8 cellular contexts compared by ENCODE assay signal in the genomic region with DNA sequence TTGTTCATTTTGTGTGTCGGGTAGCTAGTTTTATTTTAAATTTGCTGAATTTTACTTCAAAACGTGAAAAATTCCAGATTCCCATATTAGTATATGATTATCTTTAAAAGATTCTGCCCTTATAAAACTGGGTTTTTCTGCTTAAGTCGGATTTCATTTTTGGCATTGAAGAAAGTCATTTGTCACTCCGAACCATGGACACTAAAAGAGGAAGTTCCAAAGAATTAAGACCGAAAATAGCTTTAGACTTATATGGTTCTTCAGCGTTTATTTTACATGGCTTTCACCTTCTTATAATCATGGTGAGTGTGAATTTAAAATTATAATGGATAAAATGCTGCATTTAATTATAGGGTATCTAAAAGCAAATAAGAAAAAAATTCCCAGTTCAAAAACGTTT. TPM values are rescaled to one million over a fixed set of nuclear protein-coding genes. Genes with fewer than 3 reads are reported as not detected.
DNase-seq lines count a peak whose midpoint lies in the region; ATAC-seq and TF ChIP-seq lines count a peak whose summit lies in the region.

No MANE protein-coding gene starts in this region.

- H3K4me1 Mint-ChIP-seq in activated T-cell treated with anti-CD3 and anti-CD28 coated beads, Interleukin-2, amount 50 U/mL, for 72 hours (ENCODE audit: low read depth): peaks cover 47% of the 10 kb centered on the region
- peaks cover 40% of the 10 kb centered on the region for H3K4me1 Mint-ChIP-seq in activated T-helper 1 cell treated with anti-CD3 and anti-CD28 coated beads, Interleukin-12 subunit alpha, Interleukin-12 subunit beta, Interleukin-2, Interleukin-4 antibody, amounts not matched to agents 30 ng/mL and 10 ng/mL and 1 ng/mL, durations not matched to agents 14 hours and 24 hours and 36 hours (ENCODE audit: low read depth)

- H3K36me3 Mint-ChIP-seq in activated T-cell treated with anti-CD3 and anti-CD28 coated beads, Interleukin-2, amount 50 U/mL, for 72 hours (ENCODE audit: insufficient read depth in 2 of 2): peaks cover 4 to 10% of the 10 kb centered on the region in 2 donors
- peaks cover 17% of the 10 kb centered on the region for H3K36me3 Mint-ChIP-seq in activated T-helper 1 cell treated with anti-CD3 and anti-CD28 coated beads, Interleukin-12 subunit alpha, Interleukin-12 subunit beta, Interleukin-2, Interleukin-4 antibody, amounts not matched to agents 30 ng/mL and 10 ng/mL and 1 ng/mL, durations not matched to agents 14 hours and 24 hours and 36 hours (ENCODE audit: low read depth)

- peak overlapping the region; percentile 90 for H3K4me3 ChIP-seq in iPS-20b (ENCODE audit: low read length)
- H3K4me3 ChIP-seq in testis: peak overlapping the region; percentile 80 to 83

- no peak for ATAC-seq in activated T-cell treated with anti-CD3 and anti-CD28 coated beads, Interleukin-2, amount 50 U/mL, for 72 hours (replicated peaks in 1 of 2)
- ATAC-seq in HG03159 (IDR thresholded peaks at IDR 0.05; ENCODE audit: unreplicated experiment): no peak

- peaks cover 30% of the 10 kb centered on the region for H3K36me3 ChIP-seq in iPS-20b (ENCODE audit: insufficient read depth, low read depth, low read length)
- no peaks in the 10 kb centered on the region for H3K36me3 ChIP-seq in testis (ENCODE audit: low read depth, missing control alignments)

- no peak overlapping the region for H3K27ac ChIP-seq in iPS-20b (ENCODE audit: low read length)
- H3K27ac ChIP-seq in testis: peak overlapping the region; percentile 85 to 96

- peak overlapping the region; percentile 100 for H3K9ac ChIP-seq in iPS-20b (ENCODE audit: low read depth, low read length)

- TF ChIP-seq CTCF in testis (IDR thresholded peaks at IDR 0.05): no peak

- intact Hi-C loops in activated T-helper 1 cell treated with anti-CD3 and anti-CD28 coated beads, Interleukin-12 subunit alpha, Interleukin-12 subunit beta, Interleukin-2, Interleukin-4 antibody, amounts not matched to agents 30 ng/mL and 10 ng/mL and 1 ng/mL, durations not matched to agents 14 hours and 24 hours and 36 hours (cut with micrococcal nuclease): loop anchor here (1.0 to 5.0 kb wide), 3 partner anchors 30 to 878 kb away; no protein-coding TSS in a partner anchor
- intact Hi-C loops in testis (cut with DNase I; ENCODE audit: low total_unique reads): no loop called here

- TF ChIP-seq POLR2A in testis (IDR thresholded peaks at IDR 0.05): no peak

- DNase-seq in activated T-cell treated with anti-CD3 and anti-CD28 coated beads, Interleukin-2, amount 50 U/mL, for 72 hours: no peak
- no peak for DNase-seq in activated T-cell treated with anti-CD3 and anti-CD28 coated beads for 4 hours
- no peak for DNase-seq in activated T-helper 1 cell treated with anti-CD3 and anti-CD28 coated beads, Interleukin-12 subunit alpha, Interleukin-12 subunit beta, Interleukin-2, Interleukin-4 antibody, amounts not matched to agents 30 ng/mL and 10 ng/mL and 1 ng/mL, durations not matched to agents 14 hours and 24 hours and 36 hours (ENCODE audit: low spot score)
- DNase-seq in testis: no peak
- no peak for DNase-seq in NCI-H748 treated with DMSO at 0.1 percent for 48 hours (lab: John Stamatoyannopoulos, UW)
- no peak for DNase-seq in OCI-M2 (lab: John Stamatoyannopoulos, UW; ENCODE audit: unreplicated experiment)

- H3K9me3 ChIP-seq in iPS-20b (ENCODE audit: insufficient read depth, low read depth, low read length) (no peaks in the 10 kb centered on the region), testis (no peaks in the 10 kb centered on the region)

- H3K4me1 ChIP-seq in iPS-20b (ENCODE audit: insufficient read depth, low read length) (peaks cover 11% of the 10 kb centered on the region; the same call in 1 of the 2 replicates), testis (peaks cover 25% of the 10 kb centered on the region)

- H3K27me3 ChIP-seq in iPS-20b (ENCODE audit: insufficient read depth, low read length): no peaks in the 10 kb centered on the region
- no peaks in the 10 kb centered on the region for H3K27me3 ChIP-seq in testis

- 2 to 3% methylated on average over 7 of the region's 7 CpGs for WGBS in testis, 2 donors

- H3K27ac Mint-ChIP-seq in activated T-cell treated with anti-CD3 and anti-CD28 coated beads, Interleukin-2, amount 50 U/mL, for 72 hours: peak overlapping the region; percentile 99
- H3K27ac Mint-ChIP-seq in activated T-helper 1 cell treated with anti-CD3 and anti-CD28 coated beads, Interleukin-12 subunit alpha, Interleukin-12 subunit beta, Interleukin-2, Interleukin-4 antibody, amounts not matched to agents 30 ng/mL and 10 ng/mL and 1 ng/mL, durations not matched to agents 14 hours and 24 hours and 36 hours: peak overlapping the region; percentile 99

- peaks cover 5% of the 10 kb centered on the region for H3K27me3 Mint-ChIP-seq in activated T-cell treated with anti-CD3 and anti-CD28 coated beads, Interleukin-2, amount 50 U/mL, for 72 hours (ENCODE audit: low read depth)
- no peaks in the 10 kb centered on the region for H3K27me3 Mint-ChIP-seq in activated T-helper 1 cell treated with anti-CD3 and anti-CD28 coated beads, Interleukin-12 subunit alpha, Interleukin-12 subunit beta, Interleukin-2, Interleukin-4 antibody, amounts not matched to agents 30 ng/mL and 10 ng/mL and 1 ng/mL, durations not matched to agents 14 hours and 24 hours and 36 hours (ENCODE audit: insufficient read depth)

- peak overlapping the region; percentile 95 to 96 for H3K4me3 Mint-ChIP-seq in activated T-cell treated with anti-CD3 and anti-CD28 coated beads, Interleukin-2, amount 50 U/mL, for 72 hours
- H3K4me3 Mint-ChIP-seq in activated T-helper 1 cell treated with anti-CD3 and anti-CD28 coated beads, Interleukin-12 subunit alpha, Interleukin-12 subunit beta, Interleukin-2, Interleukin-4 antibody, amounts not matched to agents 30 ng/mL and 10 ng/mL and 1 ng/mL, durations not matched to agents 14 hours and 24 hours and 36 hours: peak overlapping the region; percentile 99

- no peaks in the 10 kb centered on the region for H3K9me3 Mint-ChIP-seq in activated T-cell treated with anti-CD3 and anti-CD28 coated beads, Interleukin-2, amount 50 U/mL, for 72 hours
- H3K9me3 Mint-ChIP-seq in activated T-helper 1 cell treated with anti-CD3 and anti-CD28 coated beads, Interleukin-12 subunit alpha, Interleukin-12 subunit beta, Interleukin-2, Interleukin-4 antibody, amounts not matched to agents 30 ng/mL and 10 ng/mL and 1 ng/mL, durations not matched to agents 14 hours and 24 hours and 36 hours: no peaks in the 10 kb centered on the region

RNA-seq across cellular contexts. Expression of a gene that starts 1.0 kb away (rescaled TPM):
- total RNA-seq in activated T-cell treated with anti-CD3 and anti-CD28 coated beads, Interleukin-2, amount 50 U/mL, for 72 hours: 10 to 100 TPM; 37.3 to 41.7 TPM
- 21.5 and 23.7 TPM in 2 replicates for total RNA-seq in activated T-helper 1 cell treated with anti-CD3 and anti-CD28 coated beads, Interleukin-12 subunit alpha, Interleukin-12 subunit beta, Interleukin-2, Interleukin-4 antibody, amounts not matched to agents 30 ng/mL and 10 ng/mL and 1 ng/mL, durations not matched to agents 14 hours and 24 hours and 36 hours
- 10 to 100 TPM; 33.0 to 38.2 TPM for total RNA-seq in testis
- polyA plus RNA-seq in testis (ENCODE audit: insufficient read depth, low read depth, low replicate concordance): 62.2 TPM
